Comparison of ENCODE assay signal across 33 cellular contexts in the genomic region with DNA sequence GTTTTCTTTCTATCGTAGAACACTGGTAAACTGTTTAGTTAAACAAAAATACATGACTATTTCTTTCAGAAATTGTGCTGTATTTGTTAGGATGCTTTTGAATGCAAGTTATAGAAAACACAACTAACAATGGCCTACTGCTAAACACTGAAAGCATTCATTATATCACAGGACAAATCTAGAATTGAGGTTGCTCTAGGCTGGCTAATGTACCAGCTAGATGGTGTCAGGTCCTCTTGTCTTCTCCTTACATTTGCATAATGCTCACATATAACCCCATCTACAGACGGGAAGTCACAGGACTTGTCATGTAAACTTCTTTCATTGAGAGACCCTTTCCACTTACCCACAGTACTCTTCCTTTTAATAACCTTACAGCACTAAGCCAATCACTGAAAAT.
"Had no signal": no experiment of that assay in that cellular context is flagged by ENCODE, and none has a peak within 500 bp of the region (broad histone marks: within the 10 kb centered on the region; RNA-seq: fewer than 3 reads in every experiment).

No MANE protein-coding gene starts in this region.

- H3K9me3 ChIP-seq: body of pancreas, heart right ventricle, left lung, neutrophil, prostate gland, suprapubic skin, tibial nerve, uterus had no signal

- DNase-seq: activated CD4-positive, alpha-beta T cell treated with anti-CD3 and anti-CD28 coated beads for 48 hours; activated CD4-positive, alpha-beta T cell treated with anti-CD3 and anti-CD28 coated beads, Interleukin-2, amount 50 U/mL, for 48 hours; activated CD8-positive, alpha-beta memory T cell treated with anti-CD3 and anti-CD28 coated beads for 24 hours; activated effector memory CD4-positive, alpha-beta T cell treated with Interleukin-2 at 50 U/mL for 16 hours; activated naive CD4-positive, alpha-beta T cell treated with Interleukin-2 at 50 U/mL for 16 hours; aorta; body of pancreas; cerebellar nuclear complex; effector memory CD8-positive, alpha-beta T cell; foreskin fibroblast; heart right ventricle; kidney glomerular epithelial cell; left lung; stimulated activated CD4-positive, alpha-beta T cell treated with anti-CD3 and anti-CD28 coated beads, Interleukin-1b, Interleukin-23, amount 100 ng/mL, for 48 hours; stimulated activated CD4-positive, alpha-beta T cell treated with anti-CD3 and anti-CD28 coated beads, Interleukin-4, amount 100 ng/mL, for 4 hours; stimulated activated CD8-positive, alpha-beta memory T cell treated with anti-CD3 and anti-CD28 coated beads, Interleukin-4, amount 100 ng/mL, for 48 hours; stimulated activated naive CD8-positive, alpha-beta T cell treated with anti-CD3 and anti-CD28 coated beads, Interleukin-15, amount 100 ng/mL, for 72 hours; T1000; uterus; WERI-Rb-1 had no signal

- H3K4me3 ChIP-seq: body of pancreas, coronary artery, heart right ventricle, left lung, lung, prostate gland, smooth muscle cell, suprapubic skin, tibial nerve, uterus had no signal

- H3K27ac ChIP-seq: body of pancreas, coronary artery, heart right ventricle, left lung, neutrophil, prostate gland, suprapubic skin, tibial nerve, uterus, WERI-Rb-1 had no signal

- H3K4me1 ChIP-seq: body of pancreas, heart right ventricle, left lung, prostate gland, suprapubic skin, tibial nerve, uterus had no signal

- H3K27me3 ChIP-seq: body of pancreas, heart right ventricle, left lung, neutrophil, suprapubic skin, tibial nerve, uterus had no signal

- H3K36me3 ChIP-seq: heart right ventricle, left lung, neutrophil, prostate gland, suprapubic skin, tibial nerve, uterus, WERI-Rb-1 had no signal

- H3K4me2 ChIP-seq: smooth muscle cell had no signal

- H3K9me3 Mint-ChIP-seq: nephron had no signal

- H3K27ac Mint-ChIP-seq: activated naive CD8-positive, alpha-beta T cell; effector memory CD8-positive, alpha-beta T cell; nephron; stimulated activated memory B cell treated with anti-CD40 and anti-IgM and Interleukin-4, amounts not matched to agents 10 μg/mL and 1 μg/mL and 100 μg/mL, for 72 hours; stimulated activated naive CD8-positive, alpha-beta T cell treated with anti-CD3 and anti-CD28 coated beads, Interleukin-15, amount 100 ng/mL, for 72 hours; T-helper 1 cell treated with Interleukin-12 subunit alpha and Interleukin-12 subunit beta and Interleukin-4 antibody, amounts not matched to agents 30 μg/mL and 1 μg/mL, for 36 hours had no signal

- H3K4me1 Mint-ChIP-seq: nephron; stimulated activated memory B cell treated with anti-CD40 and anti-IgM and Interleukin-4, amounts not matched to agents 10 μg/mL and 1 μg/mL and 100 μg/mL, for 72 hours; stimulated activated naive CD8-positive, alpha-beta T cell treated with anti-CD3 and anti-CD28 coated beads, Interleukin-15, amount 100 ng/mL, for 72 hours had no signal

- H3K4me3 Mint-ChIP-seq: activated naive CD8-positive, alpha-beta T cell; effector memory CD8-positive, alpha-beta T cell; nephron; stimulated activated memory B cell treated with anti-CD40 and anti-IgM and Interleukin-4, amounts not matched to agents 10 μg/mL and 1 μg/mL and 100 μg/mL, for 72 hours; stimulated activated naive CD8-positive, alpha-beta T cell treated with anti-CD3 and anti-CD28 coated beads, Interleukin-15, amount 100 ng/mL, for 72 hours; T-helper 1 cell treated with Interleukin-12 subunit alpha and Interleukin-12 subunit beta and Interleukin-4 antibody, amounts not matched to agents 30 μg/mL and 1 μg/mL, for 36 hours had no signal

- ATAC-seq: activated CD4-positive, CD25-positive, alpha-beta regulatory T cell treated with anti-CD3 and anti-CD28 coated beads, Interleukin-2, amount 50 U/mL, for 24 hours; body of pancreas; effector memory CD8-positive, alpha-beta T cell; esophagus mucosa; heart right ventricle; left lung; stimulated activated memory B cell treated with anti-CD40 and anti-IgM and Interleukin-4, amounts not matched to agents 10 μg/mL and 1 μg/mL and 100 μg/mL, for 72 hours; stimulated activated naive CD8-positive, alpha-beta T cell treated with anti-CD3 and anti-CD28 coated beads, Interleukin-15, amount 100 ng/mL, for 72 hours had no signal

- H3K36me3 Mint-ChIP-seq: activated naive CD8-positive, alpha-beta T cell; stimulated activated memory B cell treated with anti-CD40 and anti-IgM and Interleukin-4, amounts not matched to agents 10 μg/mL and 1 μg/mL and 100 μg/mL, for 72 hours had no signal

- H3K27me3 Mint-ChIP-seq: activated naive CD8-positive, alpha-beta T cell; effector memory CD8-positive, alpha-beta T cell; stimulated activated memory B cell treated with anti-CD40 and anti-IgM and Interleukin-4, amounts not matched to agents 10 μg/mL and 1 μg/mL and 100 μg/mL, for 72 hours; stimulated activated naive CD8-positive, alpha-beta T cell treated with anti-CD3 and anti-CD28 coated beads, Interleukin-15, amount 100 ng/mL, for 72 hours had no signal
